Comparison of ENCODE assay signal across 28 cellular contexts in the genomic region with DNA sequence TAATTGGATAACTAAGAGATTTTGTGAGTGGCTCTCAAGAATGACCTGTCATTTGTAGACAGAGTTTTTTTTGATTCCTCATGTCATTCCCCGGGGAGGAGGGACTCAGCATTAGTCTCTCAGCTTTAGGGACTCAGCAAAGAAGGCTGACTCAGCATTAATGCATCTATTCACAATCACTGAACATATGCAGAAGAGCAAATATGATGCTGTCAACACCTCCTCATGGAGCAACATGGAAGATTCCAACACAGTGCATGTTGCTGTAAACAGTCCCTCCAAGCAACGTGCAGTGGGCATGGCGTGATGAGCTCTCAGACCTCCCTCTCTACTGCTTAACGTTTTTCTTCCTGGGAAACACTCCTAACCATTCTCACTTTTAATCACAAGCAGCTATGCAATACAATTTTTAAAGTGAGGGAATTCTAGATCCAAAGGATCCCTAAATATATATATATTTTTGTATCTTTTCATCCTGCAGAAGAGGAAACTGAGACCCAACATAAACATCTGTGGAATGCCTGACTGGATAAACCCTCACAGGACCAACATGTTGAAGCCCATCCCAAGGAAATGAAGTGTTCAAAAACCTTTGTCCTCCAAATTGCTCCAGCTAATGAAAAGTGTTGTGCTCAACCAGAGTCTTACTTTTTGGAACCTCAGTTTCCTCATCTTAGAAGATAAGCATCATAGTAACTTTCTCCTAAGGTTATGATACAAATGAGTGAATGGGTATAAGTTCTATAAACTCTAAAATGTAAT. TPM values are rescaled to one million over a fixed set of nuclear protein-coding genes. Genes with fewer than 3 reads are reported as not detected.
"Had no signal": no experiment of that assay in that cellular context is flagged by ENCODE, and none has a peak within 500 bp of the region (broad histone marks: within the 10 kb centered on the region; RNA-seq: fewer than 3 reads in every experiment).

No MANE protein-coding gene starts in this region.

- H3K9ac ChIP-seq: SK-N-SH had no signal

- H3K4me3 ChIP-seq: Peyer's patch, SJSA1 had no signal

- DNase-seq: activated CD4-positive, alpha-beta T cell treated with anti-CD3 and anti-CD28 coated beads, Interleukin-2, amount 10 ng/mL, durations not matched to agents 24 days and 14 days; activated CD4-positive, alpha-beta T cell treated with anti-CD3 and anti-CD28 coated beads, Interleukin-2, amount 50 U/mL, for 4 hours; activated CD8-positive, alpha-beta T cell treated with anti-CD3 and anti-CD28 coated beads for 36 hours; activated effector memory CD4-positive, alpha-beta T cell treated with anti-CD3 and anti-CD28 coated beads, Interleukin-2, amount 50 U/mL, for 16 hours; activated naive CD4-positive, alpha-beta T cell; activated naive CD4-positive, alpha-beta T cell treated with anti-CD3 and anti-CD28 coated beads, Interleukin-2, amount 50 U/mL, for 16 hours; activated naive CD8-positive, alpha-beta T cell treated with anti-CD3 and anti-CD28 coated beads for 36 hours; activated T-cell treated with anti-CD3 and anti-CD28 coated beads, Interleukin-2, amount 50 U/mL, for 1 hour; activated T-cell treated with anti-CD3 and anti-CD28 coated beads, Interleukin-2, amount 50 U/mL, for 72 hours; amniotic stem cell; aorta; NCI-H1092 treated with DMSO at 0.1 percent for 48 hours; NCI-H1417; NCI-H146; NCI-H187; NCI-H2029 treated with DMSO at 0.1 percent for 48 hours; NCI-H2107; NCI-H345; NCI-H524 treated with DMSO at 0.1 percent for 48 hours; PC-3; Peyer's patch; RPMI8226; SHP77 treated with DMSO at 0.1 percent for 48 hours; SK-N-SH had no signal

- H3K4me2 ChIP-seq: SK-N-SH had no signal

- H3K36me3 ChIP-seq: Peyer's patch, SJSA1 had no signal

- FAIRE-seq: TTC549 had no signal

- H3K27ac ChIP-seq: Peyer's patch, SJSA1 had no signal

- H3K9me3 ChIP-seq: Peyer's patch, SK-N-SH had no signal

- H3K4me1 ChIP-seq: Peyer's patch, SJSA1 had no signal

- ATAC-seq: activated CD8-positive, alpha-beta T cell treated with anti-CD3 and anti-CD28 coated beads for 36 hours; activated T-cell treated with anti-CD3 and anti-CD28 coated beads, Interleukin-2, amount 50 U/mL, for 72 hours; activated T-helper 17 cell treated with anti-CD3 and anti-CD28 coated beads, Interleukin-2, amount 50 U/mL, for 72 hours; PC-3 had no signal

- H3K27me3 ChIP-seq: Peyer's patch, SJSA1 had no signal

RNA-seq across cellular contexts. Expression of gene TMEM100, which starts 38.9 kb away (rescaled TPM):
- total RNA-seq: activated CD4-positive, alpha-beta T cell treated with anti-CD3 and anti-CD28 coated beads, Interleukin-2, amount 10 ng/mL, durations not matched to agents 24 days and 14 days; activated CD8-positive, alpha-beta memory T cell treated with anti-CD3 and anti-CD28 coated beads for 36 hours; activated CD8-positive, alpha-beta T cell treated with anti-CD3 and anti-CD28 coated beads for 36 hours; activated naive CD8-positive, alpha-beta T cell treated with anti-CD3 and anti-CD28 coated beads for 36 hours; activated T-cell treated with anti-CD3 and anti-CD28 coated beads, Interleukin-2, amount 50 U/mL, for 72 hours; activated T-helper 17 cell treated with anti-CD3 and anti-CD28 coated beads, Interleukin-2, amount 50 U/mL, for 72 hours; PC-3 had no signal
